In the genomic region with DNA sequence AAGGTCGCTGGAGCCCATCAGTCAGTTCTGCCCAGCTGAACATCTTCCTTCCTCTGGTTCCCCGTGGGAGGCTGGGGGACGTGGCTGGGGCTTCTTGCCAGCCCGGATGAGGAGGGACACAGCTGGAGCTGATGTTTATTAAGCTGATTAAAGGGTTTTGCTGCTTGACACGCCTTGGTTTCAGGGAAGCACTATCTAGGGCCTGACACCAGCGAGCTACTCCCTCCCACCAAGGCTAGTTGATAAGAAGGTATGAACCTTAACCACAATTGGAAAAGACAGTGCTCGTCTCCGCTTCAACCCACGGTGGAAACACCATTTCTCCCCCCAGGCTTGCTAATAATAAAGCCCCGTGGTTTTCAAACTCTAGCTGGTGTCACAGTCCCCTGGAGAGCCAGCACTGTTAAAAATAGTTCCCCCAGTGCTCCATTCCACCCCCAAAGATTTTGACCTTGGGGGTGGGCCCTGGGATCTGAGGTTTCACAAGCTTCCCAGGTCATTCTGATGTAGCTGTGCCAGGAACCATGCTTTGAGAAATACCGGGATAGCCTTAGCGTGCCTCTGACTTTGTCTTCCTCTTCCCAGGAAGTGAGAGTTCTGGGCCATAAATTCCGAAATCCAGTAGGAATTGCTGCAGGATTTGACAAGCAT, we compare ENCODE assay signal across 1 cellular context.
TF ChIP-seq lines count a peak whose summit lies in the region.

No MANE protein-coding gene starts in this region.

TF ChIP-seq in WTC11, 78 proteins besides CTCF, POLR2A, EP300 and RAD21 (continued from another document):
- TF ChIP-seq, protein P1, sequence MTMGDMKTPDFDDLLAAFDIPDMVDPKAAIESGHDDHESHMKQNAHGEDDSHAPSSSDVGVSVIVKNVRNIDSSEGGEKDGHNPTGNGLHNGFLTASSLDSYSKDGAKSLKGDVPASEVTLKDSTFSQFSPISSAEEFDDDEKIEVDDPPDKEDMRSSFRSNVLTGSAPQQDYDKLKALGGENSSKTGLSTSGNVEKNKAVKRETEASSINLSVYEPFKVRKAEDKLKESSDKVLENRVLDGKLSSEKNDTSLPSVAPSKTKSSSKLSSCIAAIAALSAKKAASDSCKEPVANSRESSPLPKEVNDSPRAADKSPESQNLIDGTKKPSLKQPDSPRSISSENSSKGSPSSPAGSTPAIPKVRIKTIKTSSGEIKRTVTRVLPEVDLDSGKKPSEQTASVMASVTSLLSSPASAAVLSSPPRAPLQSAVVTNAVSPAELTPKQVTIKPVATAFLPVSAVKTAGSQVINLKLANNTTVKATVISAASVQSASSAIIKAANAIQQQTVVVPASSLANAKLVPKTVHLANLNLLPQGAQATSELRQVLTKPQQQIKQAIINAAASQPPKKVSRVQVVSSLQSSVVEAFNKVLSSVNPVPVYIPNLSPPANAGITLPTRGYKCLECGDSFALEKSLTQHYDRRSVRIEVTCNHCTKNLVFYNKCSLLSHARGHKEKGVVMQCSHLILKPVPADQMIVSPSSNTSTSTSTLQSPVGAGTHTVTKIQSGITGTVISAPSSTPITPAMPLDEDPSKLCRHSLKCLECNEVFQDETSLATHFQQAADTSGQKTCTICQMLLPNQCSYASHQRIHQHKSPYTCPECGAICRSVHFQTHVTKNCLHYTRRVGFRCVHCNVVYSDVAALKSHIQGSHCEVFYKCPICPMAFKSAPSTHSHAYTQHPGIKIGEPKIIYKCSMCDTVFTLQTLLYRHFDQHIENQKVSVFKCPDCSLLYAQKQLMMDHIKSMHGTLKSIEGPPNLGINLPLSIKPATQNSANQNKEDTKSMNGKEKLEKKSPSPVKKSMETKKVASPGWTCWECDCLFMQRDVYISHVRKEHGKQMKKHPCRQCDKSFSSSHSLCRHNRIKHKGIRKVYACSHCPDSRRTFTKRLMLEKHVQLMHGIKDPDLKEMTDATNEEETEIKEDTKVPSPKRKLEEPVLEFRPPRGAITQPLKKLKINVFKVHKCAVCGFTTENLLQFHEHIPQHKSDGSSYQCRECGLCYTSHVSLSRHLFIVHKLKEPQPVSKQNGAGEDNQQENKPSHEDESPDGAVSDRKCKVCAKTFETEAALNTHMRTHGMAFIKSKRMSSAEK (CRISPR knock-in tag; IDR thresholded peaks at IDR 0.05; ENCODE audit: borderline replicate concordance) = no peak
- no peak for TF ChIP-seq ZNF138 (CRISPR knock-in tag; conservative IDR thresholded peaks at IDR 0.05)
- TF ChIP-seq, protein P2, sequence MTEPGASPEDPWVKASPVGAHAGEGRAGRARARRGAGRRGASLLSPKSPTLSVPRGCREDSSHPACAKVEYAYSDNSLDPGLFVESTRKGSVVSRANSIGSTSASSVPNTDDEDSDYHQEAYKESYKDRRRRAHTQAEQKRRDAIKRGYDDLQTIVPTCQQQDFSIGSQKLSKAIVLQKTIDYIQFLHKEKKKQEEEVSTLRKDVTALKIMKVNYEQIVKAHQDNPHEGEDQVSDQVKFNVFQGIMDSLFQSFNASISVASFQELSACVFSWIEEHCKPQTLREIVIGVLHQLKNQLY (CRISPR knock-in tag; IDR thresholded peaks at IDR 0.05) = no peak
- no peak for TF ChIP-seq ZNF232 (CRISPR knock-in tag; IDR thresholded peaks at IDR 0.05)
- TF ChIP-seq RELA (CRISPR knock-in tag; IDR thresholded peaks at IDR 0.05; ENCODE audit: borderline replicate concordance) = no peak
- TF ChIP-seq MXD4 (CRISPR knock-in tag; IDR thresholded peaks at IDR 0.05; ENCODE audit: borderline replicate concordance) = no peak
